ENCODE assay signal across 19 cellular contexts in the genomic region with DNA sequence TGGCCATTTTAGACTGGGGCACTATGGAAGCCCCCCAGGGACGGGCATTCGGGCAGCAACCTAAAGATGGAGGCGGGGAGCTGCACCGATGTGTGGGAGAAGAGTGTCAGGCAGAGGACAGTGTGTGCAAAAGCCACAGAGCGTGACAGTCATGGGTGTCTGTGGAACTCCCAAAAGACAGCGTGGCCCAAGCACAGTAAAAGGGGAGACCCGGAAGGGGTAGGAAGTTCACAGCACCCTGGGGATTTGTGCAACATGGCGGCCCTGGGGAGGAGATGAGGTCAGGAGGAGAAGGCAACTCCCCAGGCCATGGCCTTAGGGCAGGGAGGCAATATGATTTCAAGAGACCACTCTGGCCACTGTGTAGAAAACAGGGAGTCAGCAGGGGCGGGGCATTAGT. TPM values are rescaled to one million over a fixed set of nuclear protein-coding genes. Genes with fewer than 3 reads are reported as not detected.
"Had no signal": no experiment of that assay in that cellular context is flagged by ENCODE, and none has a peak within 500 bp of the region (broad histone marks: within the 10 kb centered on the region; RNA-seq: fewer than 3 reads in every experiment).

No MANE protein-coding gene starts in this region.

- H3K4me1 ChIP-seq: thyroid gland, uterus had no signal

- H3K36me3 ChIP-seq: adrenal gland, thyroid gland, uterus had no signal

- H3K27ac Mint-ChIP-seq: activated CD8-positive, alpha-beta memory T cell treated with anti-CD3 and anti-CD28 coated beads, Interleukin-2, amount 10 ng/mL, durations not matched to agents 7 days and 5 days; effector memory CD8-positive, alpha-beta T cell; nephron progenitor cell had no signal

- H3K27ac ChIP-seq: adrenal gland, body of pancreas, psoas muscle, thyroid gland, uterus, VCaP had no signal

- H3K4me3 ChIP-seq: adrenal gland, body of pancreas, psoas muscle, thyroid gland, uterus had no signal

- DNase-seq: activated CD4-positive, alpha-beta T cell treated with anti-CD3 and anti-CD28 coated beads, Interleukin-2, amount 50 U/mL, for 48 hours; activated CD8-positive, alpha-beta memory T cell treated with anti-CD3 and anti-CD28 coated beads, Interleukin-2, amount 10 ng/mL, durations not matched to agents 7 days and 5 days; activated naive CD4-positive, alpha-beta T cell treated with anti-CD3 and anti-CD28 coated beads, Interleukin-2, amount 50 U/mL, for 16 hours; activated T-cell treated with anti-CD3 and anti-CD28 coated beads, Interleukin-2, amount 50 U/mL, for 1 hour; adrenal gland; body of pancreas; cerebellar nuclear complex; dermis blood vessel endothelial cell; effector memory CD8-positive, alpha-beta T cell; head of caudate nucleus; nephron progenitor cell; psoas muscle; stimulated activated CD4-positive, alpha-beta T cell treated with anti-CD3 and anti-CD28 coated beads, Interleukin-1b, Interleukin-23, amount 100 ng/mL, for 48 hours; uterus had no signal

- ATAC-seq: activated CD8-positive, alpha-beta memory T cell treated with anti-CD3 and anti-CD28 coated beads, Interleukin-2, amount 10 ng/mL, durations not matched to agents 7 days and 5 days; body of pancreas; effector memory CD8-positive, alpha-beta T cell; sciatic nerve had no signal

- H3K27me3 Mint-ChIP-seq: activated CD8-positive, alpha-beta memory T cell treated with anti-CD3 and anti-CD28 coated beads, Interleukin-2, amount 10 ng/mL, durations not matched to agents 7 days and 5 days; effector memory CD8-positive, alpha-beta T cell had no signal

- H3K9me3 Mint-ChIP-seq: effector memory CD8-positive, alpha-beta T cell; nephron progenitor cell had no signal

- H3K9me3 ChIP-seq: adrenal gland, body of pancreas, psoas muscle, thyroid gland, uterus had no signal

- H3K36me3 Mint-ChIP-seq: activated CD8-positive, alpha-beta memory T cell treated with anti-CD3 and anti-CD28 coated beads, Interleukin-2, amount 10 ng/mL, durations not matched to agents 7 days and 5 days had no signal

- H3K4me3 Mint-ChIP-seq: activated CD8-positive, alpha-beta memory T cell treated with anti-CD3 and anti-CD28 coated beads, Interleukin-2, amount 10 ng/mL, durations not matched to agents 7 days and 5 days; effector memory CD8-positive, alpha-beta T cell; nephron progenitor cell had no signal

- FAIRE-seq: frontal cortex had no signal

- H3K27me3 ChIP-seq: adrenal gland, body of pancreas, thyroid gland, uterus had no signal

RNA-seq across cellular contexts. Expression of gene FGF1, which starts 38.9 kb away (rescaled TPM):
- total RNA-seq: activated CD8-positive, alpha-beta memory T cell treated with anti-CD3 and anti-CD28 coated beads, Interleukin-2, amount 10 ng/mL, durations not matched to agents 7 days and 5 days; T-helper 1 cell treated with Interleukin-12 subunit alpha and Interleukin-12 subunit beta and Interleukin-4 antibody, amounts not matched to agents 30 ng/mL and 1 ng/mL, for 36 hours had no signal
